8 cellular contexts compared by ENCODE assay signal in genomic region chr18:2655153-2655953, GRCh38. TPM values are rescaled to one million over a fixed set of nuclear protein-coding genes. Genes with fewer than 3 reads are reported as not detected.
DNase-seq lines count a peak whose midpoint lies in the region; ATAC-seq and TF ChIP-seq lines count a peak whose summit lies in the region.

TSS of gene SMCHD1 (plus strand) at chr18:2655726. CDS start at chr18:2656076, 350 bp downstream.

- peaks cover 16% of the 10 kb centered on the region for H4K20me1 ChIP-seq in osteoblast (ENCODE audit: insufficient read depth, low read length)

- ATAC-seq in activated naive CD4-positive, alpha-beta T cell treated with anti-CD3 and anti-CD28 coated beads, Interleukin-2, amount 50 U/mL, for 72 hours: peak; percentile 78 to 84

- POLR2A ChIA-PET in GM10248 (lab: Yijun Ruan, JAX): interaction anchor here (0.6 to 1.2 kb wide), 4 partner anchors 18 to 82 kb away, joined by 3 to 5 read pairs (median 3); no protein-coding TSS in a partner anchor

- H3K4me1 ChIP-seq in osteoblast (ENCODE audit: insufficient read depth, low read length) (peaks cover 23% of the 10 kb centered on the region), testis (peaks cover 10% of the 10 kb centered on the region)

- H3K27ac ChIP-seq in osteoblast (ENCODE audit: low read depth, low read length) (peak within 1 kb of the TSS; percentile 86), testis (peak within 1 kb of the TSS; percentile 93 to 97)

- intact Hi-C loops in testis (cut with DNase I; ENCODE audit: low total_unique reads): no loop called here

- no peaks in the 10 kb centered on the region for H3K36me3 Mint-ChIP-seq in HFFc6 (ENCODE audit: low read depth)
- peaks cover 25 to 27% of the 10 kb centered on the region in 2 donors for H3K36me3 Mint-ChIP-seq in activated naive CD4-positive, alpha-beta T cell treated with anti-CD3 and anti-CD28 coated beads, Interleukin-2, amount 50 U/mL, for 72 hours

- H3K9me3 ChIP-seq in osteoblast (ENCODE audit: low read depth, low read length): no peaks in the 10 kb centered on the region
- H3K9me3 ChIP-seq in testis: no peaks in the 10 kb centered on the region

- H3K36me3 ChIP-seq in osteoblast (ENCODE audit: insufficient read depth, low read length) (no peaks in the 10 kb centered on the region), testis (ENCODE audit: low read depth, missing control alignments) (no peaks in the 10 kb centered on the region)

- H3K4me2 ChIP-seq in osteoblast (ENCODE audit: insufficient read depth, low read length): peak within 1 kb of the TSS; percentile 92

- H3K4me3 ChIP-seq in NB4 (ENCODE audit: low read depth, low read length): peak within 1 kb of the TSS; percentile 99
- peak within 1 kb of the TSS; percentile 89 for H3K4me3 ChIP-seq in osteoblast (ENCODE audit: insufficient read depth, low read length)
- peak within 1 kb of the TSS; percentile 81 to 89 for H3K4me3 ChIP-seq in testis

- peaks cover 37% of the 10 kb centered on the region for H3K4me1 Mint-ChIP-seq in HFFc6 (ENCODE audit: low read depth)

- peak within 1 kb of the TSS; percentile 93 for H3K4me3 Mint-ChIP-seq in HFFc6

- CTCF ChIA-PET in GM10248 (lab: Yijun Ruan, JAX): interaction anchor here (1.2 to 2.9 kb wide), 3 partner anchors 11 to 81 kb away, joined by 3 to 9 read pairs (median 7); no protein-coding TSS in a partner anchor

- H2AFZ ChIP-seq in osteoblast (ENCODE audit: low read length): peak within 1 kb of the TSS; percentile 86

- TF ChIP-seq CTCF in GM10248 (IDR thresholded peaks at IDR 0.05; ENCODE audit: control extremely low read depth, extremely low read depth, low read depth, missing control alignments): peak; percentile 5
- TF ChIP-seq CTCF in HFFc6 (IDR thresholded peaks at IDR 0.05): no peak
- TF ChIP-seq CTCF in NB4 (IDR thresholded peaks at IDR 0.05; ENCODE audit: low read depth, low read length): no peak
- no peak for TF ChIP-seq CTCF in osteoblast (IDR thresholded peaks at IDR 0.05; ENCODE audit: extremely low read depth, low read depth, low read length)
- TF ChIP-seq CTCF in testis (IDR thresholded peaks at IDR 0.05): peak in 1 of 3 experiments; percentile 12

- H3K9me3 Mint-ChIP-seq in HFFc6: no peaks in the 10 kb centered on the region
- no peaks in the 10 kb centered on the region for H3K9me3 Mint-ChIP-seq in activated naive CD4-positive, alpha-beta T cell treated with anti-CD3 and anti-CD28 coated beads, Interleukin-2, amount 50 U/mL, for 72 hours

- DNase-seq in GM10248 (ENCODE audit: extremely low spot score) (peak; percentile 90), HFFc6 (peak; percentile 72), NB4 (ENCODE audit: low read depth) (peak; percentile 87), SKM-1 (lab: John Stamatoyannopoulos, UW; ENCODE audit: unreplicated experiment) (peak; percentile 66), glomerular endothelial cell (ENCODE audit: extremely low read depth, low read depth, low spot score) (no peak), osteoblast (ENCODE audit: insufficient read length, low spot score, missing footprints) (peak; percentile 97), testis (peak; percentile 90)
- DNase-seq in activated naive CD4-positive, alpha-beta T cell treated with anti-CD3 and anti-CD28 coated beads, Interleukin-2, amount 50 U/mL, for 72 hours (ENCODE audit: low spot score in 2 of 2): peak; percentile 91 to 95

- H3K27me3 ChIP-seq in osteoblast (ENCODE audit: insufficient read depth, low read length): no peaks in the 10 kb centered on the region
- H3K27me3 ChIP-seq in testis: no peaks in the 10 kb centered on the region

- H3K27me3 Mint-ChIP-seq in HFFc6 (ENCODE audit: insufficient read depth): peaks cover 4% of the 10 kb centered on the region

- peak; percentile 73 for TF ChIP-seq POLR2A in NB4 (IDR thresholded peaks at IDR 0.05; ENCODE audit: extremely low read depth, insufficient read length)
- TF ChIP-seq POLR2A in testis (IDR thresholded peaks at IDR 0.05): peak; percentile 37

- WGBS in testis, 2 donors: 0% methylated on average over 12 to 96 of the region's 102 CpGs

- H3K27ac Mint-ChIP-seq in HFFc6: peak within 1 kb of the TSS; percentile 93
- peak within 1 kb of the TSS; percentile 98 for H3K27ac Mint-ChIP-seq in activated naive CD4-positive, alpha-beta T cell treated with anti-CD3 and anti-CD28 coated beads, Interleukin-2, amount 50 U/mL, for 72 hours

- peaks cover 43% of the 10 kb centered on the region for H3K79me2 ChIP-seq in osteoblast (ENCODE audit: insufficient read depth, low read length)

RNA-seq across cellular contexts. Expression of gene SMCHD1, which starts in this region (rescaled TPM):
- total RNA-seq in HFFc6 (2021; fragmentation: NEBNext Ultra II Directional; extraction: Animal tissue kit (Norgen Biotek cat#: 25700)): 10 to 100 TPM; 19.4 to 30.4 (median 26.4) TPM
- 100 to 1,000 TPM; 112 to 136 TPM for total RNA-seq in activated naive CD4-positive, alpha-beta T cell treated with anti-CD3 and anti-CD28 coated beads, Interleukin-2, amount 50 U/mL, for 72 hours
- 24.8 and 34.5 TPM in 2 replicates for total RNA-seq in glomerular endothelial cell
- total RNA-seq in osteoblast: 52.2 and 53.6 TPM in 2 replicates
- 100 to 1,000 TPM in 1 of 2 donors, 10 to 100 TPM in 1; 87.2 to 111 TPM for total RNA-seq in testis
- polyA plus RNA-seq in testis (ENCODE audit: insufficient read depth, low read depth, low replicate concordance): 46.6 TPM
